Comparison of ENCODE assay signal across 17 cellular contexts in genomic region chr3:125968121-125968520, GRCh38. TPM values are rescaled to one million over a fixed set of nuclear protein-coding genes. Genes with fewer than 3 reads are reported as not detected.
"Had no signal": no experiment of that assay in that cellular context is flagged by ENCODE, and none has a peak within 500 bp of the region (broad histone marks: within the 10 kb centered on the region; RNA-seq: fewer than 3 reads in every experiment).

No MANE protein-coding gene starts in this region.

RNA-seq across cellular contexts. Expression of gene ROPN1B, which starts 0.9 kb away (rescaled TPM):
- total RNA-seq: activated B cell treated with CpG ODN at 0.5 μM for 24 hours; activated CD4-positive, alpha-beta memory T cell treated with anti-CD3 and anti-CD28 coated beads for 36 hours; activated CD4-positive, alpha-beta T cell treated with anti-CD3 and anti-CD28 coated beads, Interleukin-2, amount 10 ng/mL, durations not matched to agents 24 days and 14 days; activated CD8-positive, alpha-beta memory T cell treated with anti-CD3 and anti-CD28 coated beads for 36 hours; activated CD8-positive, alpha-beta T cell treated with anti-CD3 and anti-CD28 coated beads for 36 hours; activated naive CD4-positive, alpha-beta T cell treated with anti-CD3 and anti-CD28 coated beads for 36 hours; activated naive CD4-positive, alpha-beta T cell treated with anti-CD3 and anti-CD28 coated beads, Interleukin-2, amount 50 U/mL, for 72 hours; activated naive CD8-positive, alpha-beta T cell treated with anti-CD3 and anti-CD28 coated beads for 36 hours; activated T-cell treated with anti-CD3 and anti-CD28 coated beads, Interleukin-2, amount 50 U/mL, for 4 hours; activated T-cell treated with anti-CD3 and anti-CD28 coated beads, Interleukin-2, amount 50 U/mL, for 72 hours; activated T-helper 1 cell treated with anti-CD3 and anti-CD28 coated beads, Interleukin-12 subunit alpha, Interleukin-12 subunit beta, Interleukin-2, Interleukin-4 antibody, amounts not matched to agents 30 ng/mL and 10 ng/mL and 1 ng/mL, durations not matched to agents 14 hours and 24 hours and 36 hours; activated T-helper 17 cell treated with anti-CD3 and anti-CD28 coated beads, Interleukin-2, amount 50 U/mL, for 72 hours; bronchial epithelial cell; cardiac muscle cell; T-helper 1 cell treated with Interleukin-12 subunit alpha and Interleukin-12 subunit beta and Interleukin-4 antibody, amounts not matched to agents 30 ng/mL and 1 ng/mL, for 36 hours; T-helper 17 cell; T-helper 2 cell treated with Interferon-gamma antibody and Interleukin-4, amounts not matched to agents 100 ng/mL and 5 ng/mL, for 36 hours had no signal
- polyA plus RNA-seq: cardiac muscle cell had no signal
